ENCODE assay signal across 16 cellular contexts in the genomic region with DNA sequence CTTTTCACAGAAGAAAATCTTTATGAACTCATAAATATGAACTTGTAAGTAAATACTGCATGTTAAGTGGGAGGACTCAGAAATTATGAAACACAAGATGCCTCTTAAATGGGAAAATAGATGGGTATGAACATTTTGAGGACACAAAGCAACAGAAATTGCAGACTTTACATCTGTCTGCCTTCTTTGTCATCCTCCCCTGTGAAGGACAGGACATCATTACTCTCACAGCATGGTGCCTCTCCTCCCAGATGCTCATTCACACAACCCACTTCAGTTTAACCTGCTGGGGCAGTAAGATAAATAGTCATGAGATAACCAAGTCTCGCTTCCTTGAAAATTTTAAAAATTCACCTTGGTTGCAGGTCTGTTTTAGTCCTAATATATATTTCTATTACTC.
DNase-seq lines count a peak whose midpoint lies in the region; ATAC-seq and TF ChIP-seq lines count a peak whose summit lies in the region.
"Had no signal": no experiment of that assay in that cellular context is flagged by ENCODE, and none has a peak within 500 bp of the region (broad histone marks: within the 10 kb centered on the region; RNA-seq: fewer than 3 reads in every experiment).

No MANE protein-coding gene starts in this region.

- WGBS in psoas muscle, 3 donors = 96 to 100% (median 98%) methylated on average over 1 of the region's 1 CpG

- no peaks in the 10 kb centered on the region for H3K4me1 ChIP-seq in psoas muscle

- H3K27me3 ChIP-seq in psoas muscle (ENCODE audit: insufficient read depth in 3 of 3, low read length in 2 of 3) = peaks cover 0 to 4% (median 0%) of the 10 kb centered on the region in 3 donors
- H3K27me3 ChIP-seq: esophagus squamous epithelium had no signal

- no peaks in the 10 kb centered on the region for H3K9me3 ChIP-seq in psoas muscle
- H3K9me3 ChIP-seq: esophagus squamous epithelium had no signal

- peak; percentile 11 for DNase-seq in COLO668 (lab: John Stamatoyannopoulos, UW; ENCODE audit: unreplicated experiment)
- DNase-seq in NCI-H1417 treated with DMSO at 0.1 percent for 48 hours (lab: John Stamatoyannopoulos, UW) = peak; percentile 58
- peak; percentile 33 for DNase-seq in NCI-H748 treated with DMSO at 0.1 percent for 48 hours (lab: John Stamatoyannopoulos, UW)
- peak; percentile 50 for DNase-seq in iPS-NIHi7 (ENCODE audit: extremely low spot score)
- DNase-seq in H4 (ENCODE audit: low spot score) = no peak
- DNase-seq in psoas muscle = no peak
- DNase-seq: activated B cell treated with CpG ODN at 0.5 μM for 24 hours, activated gamma-delta T cell, esophagus squamous epithelium, NCI-H774, posterior cingulate gyrus, RPMI8226, T-cell had no signal

- ATAC-seq in HG03039 (IDR thresholded peaks at IDR 0.05; ENCODE audit: unreplicated experiment) (no peak), HG03460 (IDR thresholded peaks at IDR 0.05; ENCODE audit: unreplicated experiment) (no peak), psoas muscle (no peak)
- ATAC-seq: left lobe of liver, T-cell had no signal

- H3K4me3 ChIP-seq in psoas muscle = no peak overlapping the region
- H3K4me3 ChIP-seq: esophagus squamous epithelium had no signal

- intact Hi-C loops in psoas muscle (cut with DNase I) = no loop called here

- no peak for TF ChIP-seq CTCF in psoas muscle (IDR thresholded peaks at IDR 0.05)

- no peak overlapping the region for H3K27ac ChIP-seq in psoas muscle
- H3K27ac ChIP-seq: esophagus squamous epithelium had no signal

- no peaks in the 10 kb centered on the region for H3K36me3 ChIP-seq in psoas muscle (ENCODE audit: insufficient read depth in 1 of 2, low read depth in 1 of 2)
- H3K36me3 ChIP-seq: esophagus squamous epithelium had no signal

Comparison
In these comparisons a context has a peak if more than half of its experiments do, and no peak if none do; other contexts are left out.
1. DNase-seq: peak in COLO668 (single experiment), NCI-H1417 treated with DMSO at 0.1 percent for 48 hours (single experiment), NCI-H748 treated with DMSO at 0.1 percent for 48 hours (single experiment) and iPS-NIHi7 (single experiment); none in H4 (single experiment) and psoas muscle (0 of 2).